ENCODE assay signal across 31 cellular contexts in the genomic region with DNA sequence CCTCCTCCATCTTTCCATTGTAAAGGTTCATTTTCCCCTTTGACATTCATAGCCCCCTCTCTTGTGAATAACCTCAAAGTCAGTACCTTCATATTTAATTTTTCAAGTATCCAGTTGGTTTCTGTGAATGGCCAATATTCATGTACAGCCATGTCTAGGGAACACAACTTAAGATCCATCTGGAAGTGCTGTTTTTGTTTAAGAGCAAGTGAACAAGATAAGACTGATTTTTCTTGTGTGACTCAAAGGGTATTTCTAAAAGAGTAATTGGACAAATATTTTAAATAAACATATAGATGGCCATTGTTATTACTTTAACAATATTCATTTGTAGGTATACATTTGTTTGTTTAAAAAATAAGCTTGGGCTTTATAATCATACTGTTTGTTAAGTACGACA.
DNase-seq lines count a peak whose midpoint lies in the region; ATAC-seq, FAIRE-seq and TF ChIP-seq lines count a peak whose summit lies in the region.
"Had no signal": no experiment of that assay in that cellular context is flagged by ENCODE, and none has a peak within 500 bp of the region (broad histone marks: within the 10 kb centered on the region; RNA-seq: fewer than 3 reads in every experiment).

No MANE protein-coding gene starts in this region.

- H3K9me3 ChIP-seq in PC-3 (ENCODE audit: low read length), result no peaks in the 10 kb centered on the region
- H3K9me3 ChIP-seq: BLaER1, right atrium auricular region, upper lobe of right lung had no signal

- H4K20me1 ChIP-seq in PC-3 (ENCODE audit: low read length), result no peaks in the 10 kb centered on the region
- H4K20me1 ChIP-seq: BLaER1 had no signal

- DNase-seq in activated naive CD4-positive, alpha-beta T cell treated with anti-CD3 and anti-CD28 coated beads, Interleukin-2, amount 50 U/mL, for 72 hours (ENCODE audit: low spot score in 2 of 2), result no peak
- DNase-seq in PC-3 (no peak), bronchial epithelial cell (ENCODE audit: low read depth) (peak; percentile 49), NCI-H82 treated with DMSO at 0.1 percent for 48 hours (lab: John Stamatoyannopoulos, UW; ENCODE audit: unreplicated experiment) (no peak), hypothalamus (lab: John Stamatoyannopoulos, UW) (no peak)
- DNase-seq in stimulated activated effector memory CD8-positive, alpha-beta T cell treated with anti-CD3 and anti-CD28 coated beads, Interleukin-12 subunit alpha, Interleukin-12 subunit beta, amount 100 ng/mL, for 72 hours (ENCODE audit: low spot score in 2 of 2), result no peak
- DNase-seq: ACHN; activated CD4-positive, alpha-beta T cell treated with anti-CD3 and anti-CD28 coated beads, Interleukin-2, amount 10 ng/mL, durations not matched to agents 7 days and 5 days; activated CD8-positive, alpha-beta memory T cell treated with anti-CD3 and anti-CD28 coated beads, Interleukin-2, amount 50 U/mL, for 4 hours; activated gamma-delta T cell treated with Interleukin-2 at 50 U/mL for 16 hours; amygdala; Calu3; HCEC 1CT; KBM-7; MM.1S; NCI-H1417 treated with DMSO at 0.1 percent for 48 hours; NCI-H2107; NCI-H446; NCI-H82; OCI-M1; stimulated activated CD4-positive, alpha-beta T cell treated with anti-CD3 and anti-CD28 coated beads, Interleukin-2, amount 100 ng/mL, for 24 hours; upper lobe of right lung had no signal

- FAIRE-seq in bronchial epithelial cell (lab: Jason Lieb, UNC), result no peak
- FAIRE-seq: colon, frontal cortex had no signal

- POLR2A ChIA-PET in PC-3 (lab: Charles Lee; ENCODE audit: unreplicated experiment), result no interaction called here

- peak overlapping the region; percentile 56 for H3K27ac Mint-ChIP-seq in activated naive CD4-positive, alpha-beta T cell treated with anti-CD3 and anti-CD28 coated beads, Interleukin-2, amount 50 U/mL, for 24 hours
- peak overlapping the region in 1 of 2 donors; percentile 37 for H3K27ac Mint-ChIP-seq in activated naive CD4-positive, alpha-beta T cell treated with anti-CD3 and anti-CD28 coated beads, Interleukin-2, amount 50 U/mL, for 72 hours
- H3K27ac Mint-ChIP-seq in stimulated activated effector memory CD8-positive, alpha-beta T cell treated with anti-CD3 and anti-CD28 coated beads, Interleukin-12 subunit alpha, Interleukin-12 subunit beta, amount 100 ng/mL, for 72 hours, result peak overlapping the region; percentile 78
- H3K27ac Mint-ChIP-seq: neural progenitor cell had no signal

- H3K4me2 ChIP-seq in PC-3 (ENCODE audit: low read length), result no peak overlapping the region
- H3K4me2 ChIP-seq: BLaER1, neural progenitor cell, smooth muscle cell had no signal

- no peak for TF ChIP-seq CTCF in PC-3 (conservative IDR thresholded peaks at IDR 0.05; ENCODE audit: low read depth, low read length)
- no peak for TF ChIP-seq CTCF in bronchial epithelial cell (IDR thresholded peaks at IDR 0.05; ENCODE audit: insufficient read depth, low read length, severe bottlenecking)

- peaks cover 30% of the 10 kb centered on the region for H3K36me3 Mint-ChIP-seq in activated naive CD4-positive, alpha-beta T cell treated with anti-CD3 and anti-CD28 coated beads, Interleukin-2, amount 50 U/mL, for 24 hours
- H3K36me3 Mint-ChIP-seq in activated naive CD4-positive, alpha-beta T cell treated with anti-CD3 and anti-CD28 coated beads, Interleukin-2, amount 50 U/mL, for 72 hours, result peaks cover 6 to 30% of the 10 kb centered on the region in 2 donors
- H3K36me3 Mint-ChIP-seq in stimulated activated effector memory CD8-positive, alpha-beta T cell treated with anti-CD3 and anti-CD28 coated beads, Interleukin-12 subunit alpha, Interleukin-12 subunit beta, amount 100 ng/mL, for 72 hours, result peaks cover 93% of the 10 kb centered on the region
- H3K36me3 Mint-ChIP-seq: neural progenitor cell had no signal

- no peaks in the 10 kb centered on the region for H3F3A ChIP-seq in PC-3 (ENCODE audit: low read length, unreplicated experiment)

- no peak overlapping the region for H3K9ac ChIP-seq in PC-3 (ENCODE audit: low read length)
- H3K9ac ChIP-seq: BLaER1, neural progenitor cell had no signal

- no peaks in the 10 kb centered on the region for H3K27me3 ChIP-seq in PC-3 (ENCODE audit: low read length)
- no peaks in the 10 kb centered on the region for H3K27me3 ChIP-seq in bronchial epithelial cell (ENCODE audit: control insufficient read depth, insufficient read depth, low read length)
- H3K27me3 ChIP-seq: BLaER1, neural progenitor cell, right atrium auricular region, upper lobe of right lung had no signal

- CTCF ChIA-PET in PC-3 (lab: Charles Lee), result no interaction called here

- H3K4me1 ChIP-seq in PC-3 (ENCODE audit: insufficient read depth, low read length), result no peaks in the 10 kb centered on the region
- H3K4me1 ChIP-seq: right atrium auricular region, upper lobe of right lung had no signal

- no peak overlapping the region for H3K4me3 ChIP-seq in PC-3 (ENCODE audit: low read length)
- H3K4me3 ChIP-seq in bronchial epithelial cell (ENCODE audit: low read depth, low read length), result no peak overlapping the region
- H3K4me3 ChIP-seq: BLaER1, neural progenitor cell, right atrium auricular region, smooth muscle cell, upper lobe of right lung had no signal

- H2AFZ ChIP-seq in PC-3 (ENCODE audit: low read length), result no peak overlapping the region
- H2AFZ ChIP-seq: neural progenitor cell had no signal

- H3K79me2 ChIP-seq in PC-3 (ENCODE audit: low read length), result no peaks in the 10 kb centered on the region

- H3K4me1 Mint-ChIP-seq in activated naive CD4-positive, alpha-beta T cell treated with anti-CD3 and anti-CD28 coated beads, Interleukin-2, amount 50 U/mL, for 24 hours, result peaks cover 75% of the 10 kb centered on the region
- H3K4me1 Mint-ChIP-seq in stimulated activated effector memory CD8-positive, alpha-beta T cell treated with anti-CD3 and anti-CD28 coated beads, Interleukin-12 subunit alpha, Interleukin-12 subunit beta, amount 100 ng/mL, for 72 hours, result peaks cover 77% of the 10 kb centered on the region

- no peaks in the 10 kb centered on the region for H3K27me3 Mint-ChIP-seq in activated naive CD4-positive, alpha-beta T cell treated with anti-CD3 and anti-CD28 coated beads, Interleukin-2, amount 50 U/mL, for 24 hours
- H3K27me3 Mint-ChIP-seq: activated CD4-positive, alpha-beta T cell treated with anti-CD3 and anti-CD28 coated beads, Interleukin-2, amount 10 ng/mL, durations not matched to agents 7 days and 5 days had no signal

- no peak for ATAC-seq in activated naive CD4-positive, alpha-beta T cell treated with anti-CD3 and anti-CD28 coated beads, Interleukin-2, amount 50 U/mL, for 72 hours
- no peak; the same call in 1 of the 2 replicates for ATAC-seq in PC-3
- ATAC-seq in stimulated activated effector memory CD8-positive, alpha-beta T cell treated with anti-CD3 and anti-CD28 coated beads, Interleukin-12 subunit alpha, Interleukin-12 subunit beta, amount 100 ng/mL, for 72 hours, result no peak
- ATAC-seq in activated CD4-positive, CD25-positive, alpha-beta regulatory T cell treated with anti-CD3 and anti-CD28 coated beads, Interleukin-2, amount 50 U/mL, for 24 hours, result no peak
- ATAC-seq: esophagus mucosa, upper lobe of right lung had no signal

- no TSS peak for BruUV-seq in PC-3 (replicated peaks; lab: Mats Ljungman, UMichigan)

- no peaks in the 10 kb centered on the region for H3K9me3 Mint-ChIP-seq in activated naive CD4-positive, alpha-beta T cell treated with anti-CD3 and anti-CD28 coated beads, Interleukin-2, amount 50 U/mL, for 24 hours
- H3K9me3 Mint-ChIP-seq in activated naive CD4-positive, alpha-beta T cell treated with anti-CD3 and anti-CD28 coated beads, Interleukin-2, amount 50 U/mL, for 72 hours, result no peaks in the 10 kb centered on the region
- H3K9me3 Mint-ChIP-seq in stimulated activated effector memory CD8-positive, alpha-beta T cell treated with anti-CD3 and anti-CD28 coated beads, Interleukin-12 subunit alpha, Interleukin-12 subunit beta, amount 100 ng/mL, for 72 hours, result no peaks in the 10 kb centered on the region
- H3K9me3 Mint-ChIP-seq: activated CD4-positive, alpha-beta T cell treated with anti-CD3 and anti-CD28 coated beads, Interleukin-2, amount 10 ng/mL, durations not matched to agents 7 days and 5 days; neural progenitor cell had no signal

- H3K4me3 Mint-ChIP-seq in activated naive CD4-positive, alpha-beta T cell treated with anti-CD3 and anti-CD28 coated beads, Interleukin-2, amount 50 U/mL, for 24 hours, result no peak overlapping the region
- H3K4me3 Mint-ChIP-seq in stimulated activated effector memory CD8-positive, alpha-beta T cell treated with anti-CD3 and anti-CD28 coated beads, Interleukin-12 subunit alpha, Interleukin-12 subunit beta, amount 100 ng/mL, for 72 hours, result peak overlapping the region; percentile 52
- H3K4me3 Mint-ChIP-seq: activated CD4-positive, alpha-beta T cell treated with anti-CD3 and anti-CD28 coated beads, Interleukin-2, amount 10 ng/mL, durations not matched to agents 7 days and 5 days; neural progenitor cell had no signal

- H3K36me3 ChIP-seq in PC-3 (ENCODE audit: low read depth, low read length) (peaks cover under 1% of the 10 kb centered on the region; the same call in 1 of the 2 replicates), bronchial epithelial cell (ENCODE audit: control insufficient read depth, insufficient read depth, low read length) (peaks cover 22% of the 10 kb centered on the region)
- H3K36me3 ChIP-seq: BLaER1, neural progenitor cell, right atrium auricular region had no signal

- no peaks in the 10 kb centered on the region for H3K9me2 ChIP-seq in PC-3 (replicated peaks; ENCODE audit: low read length)

- 0 out of 2 replicates have a peak overlapping the region, but pooled peaks have one; percentile 25 for H3K27ac ChIP-seq in PC-3 (ENCODE audit: low read length)
- H3K27ac ChIP-seq: BLaER1, neural progenitor cell, right atrium auricular region, upper lobe of right lung had no signal

- intact Hi-C loops in PC-3 (cut with micrococcal nuclease), result no loop called here
